Comparison of ENCODE assay signal across 7 cellular contexts in the genomic region with DNA sequence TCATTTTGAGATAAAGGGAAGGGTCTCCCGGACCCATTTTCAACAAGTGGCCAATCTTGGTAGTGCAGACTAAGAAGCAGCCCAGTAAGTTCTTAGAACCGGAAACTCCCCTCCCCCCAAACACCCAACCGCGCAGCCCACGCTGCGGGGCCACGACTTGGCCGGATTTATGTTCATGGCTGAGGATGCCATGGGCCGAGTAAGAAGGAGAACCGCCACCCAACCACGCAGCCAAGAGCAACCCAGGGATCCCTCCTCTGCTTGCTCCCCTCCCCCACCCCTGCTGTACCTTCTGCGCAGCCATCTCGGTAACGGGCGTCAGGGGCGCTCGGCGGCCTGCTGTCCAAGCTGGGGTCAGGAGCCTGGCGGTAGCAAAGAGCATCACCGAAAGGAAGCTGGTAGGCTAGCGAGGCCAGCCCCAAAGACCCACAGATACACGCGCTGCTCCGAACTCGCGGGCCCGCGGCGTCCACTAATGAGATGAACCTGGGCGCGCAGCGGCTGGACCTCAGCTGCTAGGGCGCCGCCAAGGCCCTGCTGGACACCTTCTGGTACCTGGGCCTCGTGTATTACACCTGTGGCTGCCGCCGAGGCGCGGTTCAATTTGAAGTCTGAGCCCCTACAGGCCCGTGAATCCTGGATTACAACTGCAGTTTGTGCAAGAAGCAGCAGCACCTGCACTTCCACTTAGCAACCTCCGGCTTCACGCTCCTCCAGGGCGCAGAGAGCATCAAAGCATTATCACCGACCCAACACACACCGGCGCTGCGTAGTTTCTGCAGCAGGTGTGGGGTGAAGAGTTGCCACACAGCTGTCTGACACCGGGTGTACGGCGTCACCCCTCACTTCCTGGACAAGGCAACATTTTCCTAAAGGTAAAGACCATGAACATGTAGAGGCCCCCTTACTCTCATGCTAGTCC.
DNase-seq lines count a peak whose midpoint lies in the region; ATAC-seq and TF ChIP-seq lines count a peak whose summit lies in the region.

No MANE protein-coding gene starts in this region.

- intact Hi-C loops in posterior vena cava (cut with DNase I), result no loop called here

- no peaks in the 10 kb centered on the region for H3K9me3 Mint-ChIP-seq in type B pancreatic cell

- peak overlapping the region; percentile 20; the same call in 1 of the 2 replicates for H3K9ac ChIP-seq in Karpas-422 (ENCODE audit: low read length)

- no peaks in the 10 kb centered on the region for H3K27me3 Mint-ChIP-seq in type B pancreatic cell

- no peaks in the 10 kb centered on the region for H3K27me3 ChIP-seq in Karpas-422 (ENCODE audit: low read length)

- peak; percentile 42 for DNase-seq in Karpas-422
- DNase-seq in activated CD8-positive, alpha-beta memory T cell treated with anti-CD3 and anti-CD28 coated beads, Interleukin-2, amount 50 U/mL, for 48 hours, result peak; percentile 69
- DNase-seq in posterior vena cava (ENCODE audit: low spot score), result peak; percentile 81
- DNase-seq in type B pancreatic cell (ENCODE audit: extremely low spot score, unreplicated experiment), result no peak
- DNase-seq in DMS153 (lab: John Stamatoyannopoulos, UW), result no peak
- DNase-seq in HPDE6-E6E7 (ENCODE audit: extremely low spot score), result no peak

- H3K4me3 ChIP-seq in Karpas-422 (ENCODE audit: low read length), result peak overlapping the region; percentile 41; the same call in 1 of the 2 replicates

- no peak overlapping the region for H3K27ac Mint-ChIP-seq in type B pancreatic cell

- H3K9me2 ChIP-seq in Karpas-422 (replicated peaks; ENCODE audit: insufficient read depth, low read length), result no peaks in the 10 kb centered on the region

- no peak overlapping the region for H2AFZ ChIP-seq in Karpas-422 (ENCODE audit: low read length)

- no peaks in the 10 kb centered on the region for H4K20me1 ChIP-seq in Karpas-422 (ENCODE audit: insufficient read depth, low read depth, low read length)

- H3K4me1 Mint-ChIP-seq in type B pancreatic cell (ENCODE audit: unreplicated experiment), result no peaks in the 10 kb centered on the region

- peak overlapping the region; percentile 29 for H3K4me2 ChIP-seq in Karpas-422 (ENCODE audit: low read depth, low read length, poor library complexity, severe bottlenecking)

- no peaks in the 10 kb centered on the region for H3K36me3 ChIP-seq in Karpas-422 (ENCODE audit: insufficient read depth, low read length)

- H3K9me3 ChIP-seq in Karpas-422 (ENCODE audit: low read length), result no peaks in the 10 kb centered on the region

- no peak overlapping the region for H3K27ac ChIP-seq in Karpas-422 (ENCODE audit: low read length)

- H3K4me3 Mint-ChIP-seq in type B pancreatic cell, result peak overlapping the region; percentile 73

- H3K36me3 Mint-ChIP-seq in type B pancreatic cell, result no peaks in the 10 kb centered on the region

- TF ChIP-seq CTCF in type B pancreatic cell (conservative IDR thresholded peaks at IDR 0.05), result peak; percentile 40

- no peaks in the 10 kb centered on the region; the same call in 1 of the 2 replicates for H3K4me1 ChIP-seq in Karpas-422 (ENCODE audit: low read length)

- ATAC-seq in esophagus mucosa, result peak; percentile 23

- H3K79me2 ChIP-seq in Karpas-422 (ENCODE audit: low read length), result no peaks in the 10 kb centered on the region

Comparison
In these comparisons a context has a peak if more than half of its experiments do, and no peak if none do; other contexts are left out.
1. DNase-seq: peak in Karpas-422 (single experiment), activated CD8-positive, alpha-beta memory T cell treated with anti-CD3 and anti-CD28 coated beads, Interleukin-2, amount 50 U/mL, for 48 hours (single experiment) and posterior vena cava (single experiment); none in type B pancreatic cell (single experiment), DMS153 (single experiment) and HPDE6-E6E7 (single experiment).